Comparison of ENCODE assay signal across 17 cellular contexts in genomic region chr20:9156529-9157280, GRCh38.
DNase-seq lines count a peak whose midpoint lies in the region; TF ChIP-seq lines count a peak whose summit lies in the region.
"Had no signal": no experiment of that assay in that cellular context is flagged by ENCODE, and none has a peak within 500 bp of the region (broad histone marks: within the 10 kb centered on the region; RNA-seq: fewer than 3 reads in every experiment).

No MANE protein-coding gene starts in this region.

- intact Hi-C loops in activated naive CD4-positive, alpha-beta T cell treated with anti-CD3 and anti-CD28 coated beads for 36 hours (cut with micrococcal nuclease), result no loop called here
- intact Hi-C loops in spleen (cut with DNase I; ENCODE audit: low total_unique reads), result no loop called here

- H3K4me1 ChIP-seq in BLaER1 (peaks cover 32% of the 10 kb centered on the region), spleen (peaks cover 0 to 5% (median 0%) of the 10 kb centered on the region in 6 donors)
- H3K4me1 ChIP-seq: SJCRH30 had no signal

- H3K27me3 Mint-ChIP-seq in nephron progenitor cell (ENCODE audit: low read depth, poor library complexity), result no peaks in the 10 kb centered on the region
- H3K27me3 Mint-ChIP-seq in activated naive CD4-positive, alpha-beta T cell treated with anti-CD3 and anti-CD28 coated beads for 36 hours (ENCODE audit: low read depth), result no peaks in the 10 kb centered on the region

- H3K4me3 Mint-ChIP-seq in nephron progenitor cell, result no peak overlapping the region
- H3K4me3 Mint-ChIP-seq in activated naive CD4-positive, alpha-beta T cell treated with anti-CD3 and anti-CD28 coated beads for 36 hours, result no peak overlapping the region
- H3K4me3 Mint-ChIP-seq: CD14-positive monocyte had no signal

- no peaks in the 10 kb centered on the region for H4K20me1 ChIP-seq in BLaER1

- H3K9ac ChIP-seq in BLaER1, result no peak overlapping the region
- H3K9ac ChIP-seq: KMS-11 had no signal

- no peak for TF ChIP-seq POLR2A in spleen (IDR thresholded peaks at IDR 0.05)

- no peak for TF ChIP-seq CTCF in nephron progenitor cell (IDR thresholded peaks at IDR 0.05)
- no peak for TF ChIP-seq CTCF in spleen (IDR thresholded peaks at IDR 0.05 in 8 of 11, conservative IDR thresholded peaks at IDR 0.05 in 3 of 11)

- DNase-seq in G401 (ENCODE audit: low spot score) (peak; percentile 54), fibroblast of peridontal ligament (ENCODE audit: extremely low read depth) (peak; percentile 52), nephron progenitor cell (no peak), T-helper 9 cell (no peak), spleen (no peak)
- no peak for DNase-seq in activated naive CD4-positive, alpha-beta T cell treated with anti-CD3 and anti-CD28 coated beads for 36 hours
- DNase-seq: DND-41, NCI-H1417 treated with DMSO at 0.1 percent for 48 hours, NCI-H187 treated with DMSO at 0.1 percent for 48 hours, NCI-H345, NCI-H526, PC-3, SJCRH30 had no signal

- CTCF ChIA-PET in activated naive CD4-positive, alpha-beta T cell treated with anti-CD3 and anti-CD28 coated beads for 36 hours (lab: Charles Lee), result no interaction called here

- peaks cover 31% of the 10 kb centered on the region for H3K9me3 Mint-ChIP-seq in nephron progenitor cell
- H3K9me3 Mint-ChIP-seq in activated naive CD4-positive, alpha-beta T cell treated with anti-CD3 and anti-CD28 coated beads for 36 hours, result peaks cover 4% of the 10 kb centered on the region

- H3K27me3 ChIP-seq in BLaER1, result no peaks in the 10 kb centered on the region
- H3K27me3 ChIP-seq in spleen (replicated peaks in 1 of 7), result no peaks in the 10 kb centered on the region

- in situ Hi-C loops in G401 (cut with HindIII; ENCODE audit: low sequenced_read_pairs), result no loop called here

- H3K4me3 ChIP-seq in BLaER1, result no peak overlapping the region
- H3K4me3 ChIP-seq in spleen, result no peak overlapping the region
- H3K4me3 ChIP-seq: SJCRH30 had no signal

- H3K27ac Mint-ChIP-seq in nephron progenitor cell, result peak overlapping the region; percentile 17
- no peak overlapping the region for H3K27ac Mint-ChIP-seq in activated naive CD4-positive, alpha-beta T cell treated with anti-CD3 and anti-CD28 coated beads for 36 hours
- H3K27ac Mint-ChIP-seq: CD14-positive monocyte had no signal

- H3K9me3 ChIP-seq in BLaER1 (peaks cover 19% of the 10 kb centered on the region), spleen (peaks cover 0 to 13% (median 8%) of the 10 kb centered on the region in 8 donors)
- H3K9me3 ChIP-seq: SJCRH30 had no signal

- no peaks in the 10 kb centered on the region for H3K36me3 ChIP-seq in BLaER1
- H3K36me3 ChIP-seq in spleen, result no peaks in the 10 kb centered on the region
- H3K36me3 ChIP-seq: SJCRH30 had no signal

- H3K4me1 Mint-ChIP-seq in nephron progenitor cell, result peaks cover 19% of the 10 kb centered on the region
- H3K4me1 Mint-ChIP-seq in activated naive CD4-positive, alpha-beta T cell treated with anti-CD3 and anti-CD28 coated beads for 36 hours (ENCODE audit: low read depth), result no peaks in the 10 kb centered on the region

- H3K27ac ChIP-seq in BLaER1, result no peak overlapping the region
- H3K27ac ChIP-seq in spleen, result no peak overlapping the region
- H3K27ac ChIP-seq: KMS-11, RWPE1, SJCRH30 had no signal

- peak overlapping the region; percentile 59 for H3K4me2 ChIP-seq in BLaER1
- H3K4me2 ChIP-seq: KMS-11 had no signal

- H3K36me3 Mint-ChIP-seq in nephron progenitor cell (ENCODE audit: low read depth), result peaks cover 46% of the 10 kb centered on the region
- H3K36me3 Mint-ChIP-seq in activated naive CD4-positive, alpha-beta T cell treated with anti-CD3 and anti-CD28 coated beads for 36 hours (ENCODE audit: low read depth), result no peaks in the 10 kb centered on the region
- H3K36me3 Mint-ChIP-seq: CD14-positive monocyte had no signal

- WGBS in spleen, 5 donors, result 46 to 73% (median 60%) methylated on average over 4 of the region's 4 CpGs

Comparison
In these comparisons a context has a peak if more than half of its experiments do, and no peak if none do; other contexts are left out.
1. DNase-seq: peak in G401 (single experiment) and fibroblast of peridontal ligament (single experiment); none in nephron progenitor cell (single experiment), T-helper 9 cell (single experiment), activated naive CD4-positive, alpha-beta T cell treated with anti-CD3 and anti-CD28 coated beads for 36 hours (single experiment) and spleen (single experiment).